ENCODE assay signal across 1 cellular context in the genomic region with DNA sequence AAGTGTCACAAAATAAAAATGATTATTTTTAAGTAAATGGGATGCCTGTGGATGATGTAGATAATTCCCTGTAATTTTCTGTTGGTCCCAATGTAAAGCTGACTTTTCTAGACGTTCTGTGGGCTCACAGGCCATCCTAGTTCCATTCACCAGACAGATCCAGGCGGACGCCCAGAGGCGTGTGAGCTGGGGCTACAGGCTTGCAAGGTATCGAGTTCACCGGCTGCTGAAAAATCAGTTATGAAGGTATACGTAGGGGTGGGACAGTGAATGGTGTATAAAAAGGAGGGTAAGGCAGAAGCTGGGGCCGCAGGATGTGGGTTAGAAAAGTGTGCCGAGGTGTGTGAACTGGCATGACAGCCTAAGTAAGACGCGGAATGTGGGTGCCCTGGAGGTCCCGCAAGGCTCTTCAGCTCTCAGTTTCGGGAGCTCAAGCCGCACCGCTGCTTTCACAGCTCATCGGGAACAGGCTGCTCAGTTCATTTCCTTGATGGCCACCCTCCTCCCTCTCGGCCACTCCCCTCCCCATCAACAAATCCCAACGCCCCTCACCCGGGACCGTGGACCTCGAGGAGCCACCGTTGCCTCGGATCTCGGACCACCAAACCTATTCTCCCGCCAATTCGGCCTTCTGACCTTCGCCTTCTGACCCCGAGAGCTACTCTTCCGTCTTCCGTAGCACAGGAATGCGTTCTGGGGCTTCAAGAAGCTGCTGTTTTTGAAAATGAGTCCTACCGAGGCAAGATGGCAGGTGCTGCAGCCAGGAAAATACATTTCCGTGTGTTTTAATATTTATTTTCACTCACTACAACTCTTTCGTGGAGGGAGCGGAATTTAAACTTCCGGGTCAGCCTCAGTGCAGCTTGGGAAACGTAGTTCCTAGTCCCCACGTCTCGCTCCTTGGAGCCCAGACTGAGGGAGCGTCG.
TF ChIP-seq lines count a peak whose summit lies in the region.

Gene XNDC1N (minus strand): TSS at position 782 of the 926 bp plus-strand sequence. CDS start 5,241 bp downstream, outside the sequence.

TF ChIP-seq in HEK293, 187 proteins besides CTCF, POLR2A, EP300 and RAD21 (continued from another document and continues in another):
- TF ChIP-seq, protein P1, sequence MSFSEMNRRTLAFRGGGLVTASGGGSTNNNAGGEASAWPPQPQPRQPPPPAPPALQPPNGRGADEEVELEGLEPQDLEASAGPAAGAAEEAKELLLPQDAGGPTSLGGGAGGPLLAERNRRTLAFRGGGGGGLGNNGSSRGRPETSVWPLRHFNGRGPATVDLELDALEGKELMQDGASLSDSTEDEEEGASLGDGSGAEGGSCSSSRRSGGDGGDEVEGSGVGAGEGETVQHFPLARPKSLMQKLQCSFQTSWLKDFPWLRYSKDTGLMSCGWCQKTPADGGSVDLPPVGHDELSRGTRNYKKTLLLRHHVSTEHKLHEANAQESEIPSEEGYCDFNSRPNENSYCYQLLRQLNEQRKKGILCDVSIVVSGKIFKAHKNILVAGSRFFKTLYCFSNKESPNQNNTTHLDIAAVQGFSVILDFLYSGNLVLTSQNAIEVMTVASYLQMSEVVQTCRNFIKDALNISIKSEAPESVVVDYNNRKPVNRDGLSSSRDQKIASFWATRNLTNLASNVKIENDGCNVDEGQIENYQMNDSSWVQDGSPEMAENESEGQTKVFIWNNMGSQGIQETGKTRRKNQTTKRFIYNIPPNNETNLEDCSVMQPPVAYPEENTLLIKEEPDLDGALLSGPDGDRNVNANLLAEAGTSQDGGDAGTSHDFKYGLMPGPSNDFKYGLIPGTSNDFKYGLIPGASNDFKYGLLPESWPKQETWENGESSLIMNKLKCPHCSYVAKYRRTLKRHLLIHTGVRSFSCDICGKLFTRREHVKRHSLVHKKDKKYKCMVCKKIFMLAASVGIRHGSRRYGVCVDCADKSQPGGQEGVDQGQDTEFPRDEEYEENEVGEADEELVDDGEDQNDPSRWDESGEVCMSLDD (tag by site-specific recombination; IDR thresholded peaks at IDR 0.05) = peak; percentile 53; the same call in 1 of the 2 replicates
- TF ChIP-seq ZNF18 (tag by site-specific recombination; IDR thresholded peaks at IDR 0.05) (peak; percentile 77), ELK4 (IDR thresholded peaks at IDR 0.05; ENCODE audit: borderline replicate concordance, low read depth, low read length) (no peak), BCL11B (tag by site-specific recombination; IDR thresholded peaks at IDR 0.05; ENCODE audit: low read depth) (peak; percentile 83), ZNF140 (tag by site-specific recombination; IDR thresholded peaks at IDR 0.05) (peak; percentile 88), ZNF324 (tag by site-specific recombination; IDR thresholded peaks at IDR 0.05) (peak; percentile 72; the same call in 1 of the 2 replicates), ZBTB20 (tag by site-specific recombination; IDR thresholded peaks at IDR 0.05) (peak; percentile 63), ZNF394 (tag by site-specific recombination; IDR thresholded peaks at IDR 0.05; ENCODE audit: borderline replicate concordance) (peak; percentile 92), SP7 (tag by site-specific recombination; IDR thresholded peaks at IDR 0.05) (0 out of 2 replicates have a peak, but pooled peaks have one; percentile 29), ZNF518A (tag by site-specific recombination; conservative IDR thresholded peaks at IDR 0.05; ENCODE audit: low read depth) (peak; percentile 91), ZXDB (tag by site-specific recombination; IDR thresholded peaks at IDR 0.05) (peak; percentile 92), ZNF629 (tag by site-specific recombination; IDR thresholded peaks at IDR 0.05) (peak; percentile 63), FEZF1 (tag by site-specific recombination; IDR thresholded peaks at IDR 0.05) (no peak; the same call in 1 of the 2 replicates), BCL6B (tag by site-specific recombination; IDR thresholded peaks at IDR 0.05) (peak; percentile 21; the same call in 1 of the 2 replicates), ZFP41 (tag by site-specific recombination; IDR thresholded peaks at IDR 0.05; ENCODE audit: borderline replicate concordance) (no peak), PRDM10 (tag by site-specific recombination; IDR thresholded peaks at IDR 0.05) (peak; percentile 66), ZBTB17 (tag by site-specific recombination; IDR thresholded peaks at IDR 0.05) (peak; percentile 91), ZNF692 (tag by site-specific recombination; IDR thresholded peaks at IDR 0.05) (peak; percentile 14; the same call in 1 of the 2 replicates), ZNF513 (tag by site-specific recombination; IDR thresholded peaks at IDR 0.05) (no peak), ZNF202 (tag by site-specific recombination; IDR thresholded peaks at IDR 0.05; ENCODE audit: borderline replicate concordance) (no peak), BCL11A (tag by site-specific recombination; IDR thresholded peaks at IDR 0.05; ENCODE audit: low read depth) (peak; percentile 92), ZNF768 (tag by site-specific recombination; IDR thresholded peaks at IDR 0.05) (no peak), ZNF274 (IDR thresholded peaks at IDR 0.05; ENCODE audit: low read length) (no peak), ZNF274 (tag by site-specific recombination; IDR thresholded peaks at IDR 0.05; ENCODE audit: borderline replicate concordance) (no peak), ZNF658 (tag by site-specific recombination; IDR thresholded peaks at IDR 0.05) (no peak), ZNF792 (tag by site-specific recombination; IDR thresholded peaks at IDR 0.05) (no peak), OVOL3 (tag by site-specific recombination; IDR thresholded peaks at IDR 0.05) (no peak), ZNF571 (tag by site-specific recombination; IDR thresholded peaks at IDR 0.05) (no peak), ZBTB48 (tag by site-specific recombination; IDR thresholded peaks at IDR 0.05) (no peak), ZNF214 (tag by site-specific recombination; IDR thresholded peaks at IDR 0.05; ENCODE audit: borderline replicate concordance) (no peak), YY2 (tag by site-specific recombination; IDR thresholded peaks at IDR 0.05) (0 out of 2 replicates have a peak, but pooled peaks have one; percentile 32)
- TF ChIP-seq, protein P2, sequence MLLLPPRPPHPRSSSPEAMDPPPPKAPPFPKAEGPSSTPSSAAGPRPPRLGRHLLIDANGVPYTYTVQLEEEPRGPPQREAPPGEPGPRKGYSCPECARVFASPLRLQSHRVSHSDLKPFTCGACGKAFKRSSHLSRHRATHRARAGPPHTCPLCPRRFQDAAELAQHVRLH (tag by site-specific recombination; IDR thresholded peaks at IDR 0.05) = peak; percentile 60; the same call in 1 of the 2 replicates
